Comparison of ENCODE assay signal across 7 cellular contexts in genomic region chr9:74496819-74497749, GRCh38. TPM values are rescaled to one million over a fixed set of nuclear protein-coding genes. Genes with fewer than 3 reads are reported as not detected.
DNase-seq lines count a peak whose midpoint lies in the region; ATAC-seq and TF ChIP-seq lines count a peak whose summit lies in the region.

TSS of gene RORB (plus strand) at chr9:74497335. CDS start at chr9:74497977, 642 bp downstream.

- peak within 1 kb of the TSS; percentile 99 for H3K4me3 Mint-ChIP-seq in T-helper 1 cell treated with Interleukin-12 subunit alpha and Interleukin-12 subunit beta and Interleukin-4 antibody, amounts not matched to agents 30 μg/mL and 1 μg/mL, for 36 hours

- peak; percentile 93 for ATAC-seq in GM21576 (IDR thresholded peaks at IDR 0.05; ENCODE audit: unreplicated experiment)
- peak; percentile 84 to 96 (median 92) for ATAC-seq in right lobe of liver

- H3K4me1 ChIP-seq in HUES64 (ENCODE audit: insufficient read depth, low read length) (peaks cover 44% of the 10 kb centered on the region), right lobe of liver (peaks cover 0 to 18% (median 5%) of the 10 kb centered on the region in 4 donors)

- peaks cover 80% of the 10 kb centered on the region for H3K27me3 Mint-ChIP-seq in T-helper 1 cell treated with Interleukin-12 subunit alpha and Interleukin-12 subunit beta and Interleukin-4 antibody, amounts not matched to agents 30 μg/mL and 1 μg/mL, for 36 hours (ENCODE audit: low read depth)

- H3K27ac ChIP-seq in HUES64 (ENCODE audit: low read depth, low read length) (no peak within 1 kb of the TSS; the same call in 1 of the 2 replicates), right lobe of liver (no peak within 1 kb of the TSS)

- no peak within 1 kb of the TSS for H3K9ac ChIP-seq in HUES64 (ENCODE audit: low read depth, low read length)

- DNase-seq in GM10248 (ENCODE audit: extremely low spot score) (peak; percentile 71), right lobe of liver (peak in 2 of 3 donors; percentile 62 to 66)
- peak; percentile 6 for DNase-seq in effector CD8-positive, alpha-beta T cell (lab: John Stamatoyannopoulos, UW)
- DNase-seq in stimulated activated CD8-positive, alpha-beta memory T cell treated with anti-CD3 and anti-CD28 coated beads, Interleukin-15, amount 100 ng/mL, for 1 hour (ENCODE audit: low read depth) = peak; percentile 16

- H3K4me3 ChIP-seq in HUES64 (ENCODE audit: low read length) (peak within 1 kb of the TSS; percentile 72), right lobe of liver (peak within 1 kb of the TSS; percentile 38 to 63 (median 51))

- no peaks in the 10 kb centered on the region for H3K9me3 Mint-ChIP-seq in T-helper 1 cell treated with Interleukin-12 subunit alpha and Interleukin-12 subunit beta and Interleukin-4 antibody, amounts not matched to agents 30 μg/mL and 1 μg/mL, for 36 hours

- WGBS in HUES64 = under 1% methylated on average over 47 of the region's 50 CpGs
- 2% methylated on average over 28 of the region's 50 CpGs for WGBS in right lobe of liver (ENCODE audit: insufficient coverage, low coverage, low lambda C conversion rate, missing lambda C conversion rate)

- H3K27me3 ChIP-seq in HUES64 (ENCODE audit: insufficient read depth, low read length) (peaks cover 68% of the 10 kb centered on the region), right lobe of liver (peaks cover 4 to 13% of the 10 kb centered on the region in 2 donors)

- intact Hi-C loops in right lobe of liver (cut with DNase I) = no loop called here

- H3K36me3 Mint-ChIP-seq in T-helper 1 cell treated with Interleukin-12 subunit alpha and Interleukin-12 subunit beta and Interleukin-4 antibody, amounts not matched to agents 30 μg/mL and 1 μg/mL, for 36 hours (ENCODE audit: low read depth) = peaks cover 3% of the 10 kb centered on the region

- CTCF ChIA-PET in GM10248 (lab: Yijun Ruan, JAX) = no interaction called here

- peak within 1 kb of the TSS; percentile 86 for H3K27ac Mint-ChIP-seq in T-helper 1 cell treated with Interleukin-12 subunit alpha and Interleukin-12 subunit beta and Interleukin-4 antibody, amounts not matched to agents 30 μg/mL and 1 μg/mL, for 36 hours

- POLR2A ChIA-PET in GM10248 (lab: Yijun Ruan, JAX) = no interaction called here

- no peak for TF ChIP-seq POLR2A in right lobe of liver (IDR thresholded peaks at IDR 0.05)

- peaks cover 29% of the 10 kb centered on the region for H3K4me1 Mint-ChIP-seq in T-helper 1 cell treated with Interleukin-12 subunit alpha and Interleukin-12 subunit beta and Interleukin-4 antibody, amounts not matched to agents 30 μg/mL and 1 μg/mL, for 36 hours (ENCODE audit: low read depth)

- H3K36me3 ChIP-seq in HUES64 (ENCODE audit: insufficient read depth, low read length) (no peaks in the 10 kb centered on the region), right lobe of liver (no peaks in the 10 kb centered on the region)

- H3K9me3 ChIP-seq in HUES64 (ENCODE audit: insufficient read depth, low read depth, low read length) = no peaks in the 10 kb centered on the region
- H3K9me3 ChIP-seq in right lobe of liver = no peaks in the 10 kb centered on the region

- no peak for TF ChIP-seq CTCF in GM10248 (IDR thresholded peaks at IDR 0.05; ENCODE audit: control extremely low read depth, extremely low read depth, low read depth, missing control alignments)
- no peak for TF ChIP-seq CTCF in right lobe of liver (IDR thresholded peaks at IDR 0.05)

RNA-seq across cellular contexts. Expression of gene RORB, which starts in this region (rescaled TPM):
- polyA plus RNA-seq in HUES64 (2013, experiment 1 of 2) = 1.3 TPM
- polyA plus RNA-seq in HUES64 (2013, experiment 2 of 2) = 1.1 TPM
- under 1 TPM in 3 of 6 experiments, not detected in 3; 0.04 to 0.62 (median 0.61) TPM for total RNA-seq in right lobe of liver

Comparison
In these comparisons a context has a peak if more than half of its experiments do, and no peak if none do; other contexts are left out.
1. Peak in DNase-seq, ATAC-seq and H3K4me3 ChIP-seq in right lobe of liver; RNA of the gene not detected or under 1 TPM.
2. DNase-seq: peak in every context shown above with its lines; median percentile 71 in GM10248; 64 in right lobe of liver; 16 in stimulated activated CD8-positive, alpha-beta memory T cell treated with anti-CD3 and anti-CD28 coated beads, Interleukin-15, amount 100 ng/mL, for 1 hour; 6 in effector CD8-positive, alpha-beta T cell.